Comparison of ENCODE assay signal across 21 cellular contexts in the genomic region with DNA sequence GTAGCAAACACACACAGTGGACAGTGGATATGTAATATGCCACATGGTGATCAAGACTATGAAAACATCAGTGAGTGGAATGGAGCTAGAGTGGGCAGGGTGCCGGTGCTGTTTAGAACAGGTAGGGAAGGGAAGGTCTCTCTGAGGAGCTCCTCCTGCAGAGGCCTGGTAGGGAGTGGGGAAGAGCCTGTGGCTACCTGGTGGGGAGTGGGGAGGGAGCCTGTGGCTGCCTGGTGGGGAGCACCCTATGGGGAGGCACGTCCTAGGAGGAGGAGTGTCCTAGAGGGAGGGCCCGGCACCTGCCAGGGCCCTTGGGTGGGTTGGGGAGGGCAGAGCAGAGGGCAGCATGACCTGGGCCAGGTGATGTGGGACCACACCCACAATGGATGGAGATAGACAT.
DNase-seq lines count a peak whose midpoint lies in the region; TF ChIP-seq lines count a peak whose summit lies in the region.
"Had no signal": no experiment of that assay in that cellular context is flagged by ENCODE, and none has a peak within 500 bp of the region (broad histone marks: within the 10 kb centered on the region; RNA-seq: fewer than 3 reads in every experiment).

No MANE protein-coding gene starts in this region.

- no peak for TF ChIP-seq POLR2A in stomach (IDR thresholded peaks at IDR 0.05)

- no peak overlapping the region for H3K27ac Mint-ChIP-seq in endodermal cell
- H3K27ac Mint-ChIP-seq: CD4-positive, CD25-positive, alpha-beta regulatory T cell had no signal

- peaks cover 16% of the 10 kb centered on the region for H3K9me3 Mint-ChIP-seq in endodermal cell
- H3K9me3 Mint-ChIP-seq: CD4-positive, CD25-positive, alpha-beta regulatory T cell had no signal

- in situ Hi-C loops in GM13976 (cut with MboI; ENCODE audit: low sequenced_read_pairs, unreplicated experiment): no loop called here

- H3K27me3 ChIP-seq in endodermal cell (ENCODE audit: control insufficient read depth, insufficient read depth, low read length, poor library complexity, severe bottlenecking): no peaks in the 10 kb centered on the region
- no peaks in the 10 kb centered on the region for H3K27me3 ChIP-seq in stomach
- H3K27me3 ChIP-seq: Peyer's patch had no signal

- H3K27me3 Mint-ChIP-seq in endodermal cell (ENCODE audit: insufficient read depth): no peaks in the 10 kb centered on the region

- H3K9me3 ChIP-seq in endodermal cell (ENCODE audit: control insufficient read depth, low read length): no peaks in the 10 kb centered on the region
- no peaks in the 10 kb centered on the region for H3K9me3 ChIP-seq in stomach
- H3K9me3 ChIP-seq: HAP-1, Peyer's patch had no signal

- DNase-seq in activated CD8-positive, alpha-beta memory T cell treated with anti-CD3 and anti-CD28 coated beads, Interleukin-2, amount 50 U/mL, for 48 hours: peak; percentile 25
- no peak for DNase-seq in activated CD8-positive, alpha-beta memory T cell treated with anti-CD3 and anti-CD28 coated beads for 24 hours
- DNase-seq in GM13976 (ENCODE audit: low spot score) (peak; percentile 12), endodermal cell (peak; percentile 38), stomach (peak; percentile 13), HuH-7 (ENCODE audit: low spot score) (no peak), DMS53 (lab: John Stamatoyannopoulos, UW) (no peak), LoVo (ENCODE audit: low spot score) (no peak)
- DNase-seq: CD4-positive, CD25-positive, alpha-beta regulatory T cell; COR-L47; DMS 273 treated with DMSO at 0.1 percent for 48 hours; NCI-H1105 treated with DMSO at 0.1 percent for 48 hours; NCI-H1694; NCI-H2107; NCI-H510A; NCI-H748 treated with DMSO at 0.1 percent for 48 hours; NK-92 treated with Interleukin-12 subunit alpha and Interleukin-12 subunit beta, amount 100 ng/mL, for 24 hours; Peyer's patch; SHP77 had no signal

- H3K9ac ChIP-seq in endodermal cell (ENCODE audit: extremely low read depth, low read length, poor library complexity, severe bottlenecking): no peak overlapping the region

- intact Hi-C loops in stomach (cut with DNase I; ENCODE audit: low total_unique reads): no loop called here

- no peak overlapping the region for H3K27ac ChIP-seq in endodermal cell (ENCODE audit: low read depth, low read length)
- H3K27ac ChIP-seq in stomach: no peak overlapping the region
- H3K27ac ChIP-seq: 22Rv1, Peyer's patch had no signal

- 88 to 100% methylated on average over 1 to 3 of the region's 3 CpGs for WGBS in endodermal cell (ENCODE audit: insufficient coverage in 1 of 2, insufficient read length in 1 of 2), 2 experiments
- WGBS in stomach, 5 donors: 74 to 89% (median 81%) methylated on average over 1 to 3 of the region's 3 CpGs

- H3K4me1 Mint-ChIP-seq in endodermal cell: no peaks in the 10 kb centered on the region
- H3K4me1 Mint-ChIP-seq: CD4-positive, CD25-positive, alpha-beta regulatory T cell had no signal

- H3K4me3 Mint-ChIP-seq in endodermal cell: no peak overlapping the region
- H3K4me3 Mint-ChIP-seq: CD4-positive, CD25-positive, alpha-beta regulatory T cell had no signal

- TF ChIP-seq EP300 in stomach (IDR thresholded peaks at IDR 0.05): no peak

- H3K4me3 ChIP-seq in endodermal cell (ENCODE audit: low read length) (no peak overlapping the region), stomach (no peak overlapping the region)
- H3K4me3 ChIP-seq: HAP-1, Peyer's patch had no signal

- TF ChIP-seq CTCF in GM13976 (IDR thresholded peaks at IDR 0.05; ENCODE audit: borderline replicate concordance, control extremely low read depth, extremely low read depth, insufficient read depth, missing control alignments) (no peak), endodermal cell (conservative IDR thresholded peaks at IDR 0.05) (no peak), stomach (IDR thresholded peaks at IDR 0.05) (no peak)

- no peaks in the 10 kb centered on the region for H3K4me1 ChIP-seq in endodermal cell (ENCODE audit: control insufficient read depth, insufficient read depth, low read length)
- no peaks in the 10 kb centered on the region for H3K4me1 ChIP-seq in stomach
- H3K4me1 ChIP-seq: HAP-1, Peyer's patch had no signal

- H3K36me3 ChIP-seq in endodermal cell (ENCODE audit: control insufficient read depth, insufficient read depth, low read length) (no peaks in the 10 kb centered on the region), stomach (peaks cover 0 to 28% (median 0%) of the 10 kb centered on the region in 4 donors)
- H3K36me3 ChIP-seq: HAP-1, Peyer's patch had no signal

- no peaks in the 10 kb centered on the region for H3K36me3 Mint-ChIP-seq in endodermal cell (ENCODE audit: low read depth)
- H3K36me3 Mint-ChIP-seq: CD4-positive, CD25-positive, alpha-beta regulatory T cell had no signal

Comparison
In these comparisons a context has a peak if more than half of its experiments do, and no peak if none do; other contexts are left out.
1. DNase-seq: peak in activated CD8-positive, alpha-beta memory T cell treated with anti-CD3 and anti-CD28 coated beads, Interleukin-2, amount 50 U/mL, for 48 hours (single experiment), GM13976 (single experiment), endodermal cell (single experiment) and stomach (single experiment); none in activated CD8-positive, alpha-beta memory T cell treated with anti-CD3 and anti-CD28 coated beads for 24 hours (single experiment), HuH-7 (single experiment), DMS53 (single experiment) and LoVo (single experiment).